8 cellular contexts compared by ENCODE assay signal in the genomic region with DNA sequence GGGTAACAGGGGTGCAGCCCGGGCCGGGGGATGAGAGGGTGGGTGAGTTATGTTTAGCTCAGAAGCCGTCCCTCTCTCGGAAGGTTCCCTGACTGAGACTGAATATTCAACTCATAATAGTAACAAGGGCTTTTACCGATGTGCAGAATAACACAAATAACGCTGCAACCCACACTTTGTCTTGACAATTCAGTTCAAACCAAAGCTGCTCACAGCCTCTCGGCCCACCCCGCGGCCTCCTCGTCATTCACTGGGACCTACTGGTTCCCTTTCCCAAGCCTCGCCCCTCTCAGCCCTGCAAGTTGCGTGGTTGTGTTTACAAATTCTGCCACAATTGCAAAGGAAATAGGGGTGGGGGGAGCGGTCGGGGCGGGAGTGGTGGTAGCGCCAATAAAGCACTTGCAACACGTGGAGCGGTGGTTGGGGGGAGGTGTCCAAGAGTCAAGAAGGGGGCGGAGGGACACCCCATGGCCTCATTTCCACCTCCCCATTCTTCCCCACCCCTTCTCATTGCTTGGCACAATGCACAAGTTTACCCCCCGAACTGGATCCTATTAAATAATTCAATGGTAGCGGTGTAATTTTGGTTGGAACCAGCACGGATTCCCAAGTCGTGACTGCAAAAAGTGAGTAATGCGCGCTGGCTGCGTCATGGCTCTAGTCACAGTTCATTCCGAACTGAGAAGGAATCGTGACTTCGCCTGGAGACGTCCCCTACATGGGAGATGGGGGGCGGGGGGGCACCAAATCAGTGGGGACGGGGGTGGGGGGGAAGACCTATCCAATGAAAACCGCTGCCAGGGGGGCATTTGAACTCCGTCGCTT.
DNase-seq lines count a peak whose midpoint lies in the region; ATAC-seq lines count a peak whose summit lies in the region.

No MANE protein-coding gene starts in this region.

- H3K36me3 Mint-ChIP-seq in activated naive CD8-positive, alpha-beta T cell = peaks cover 2% of the 10 kb centered on the region
- H3K36me3 Mint-ChIP-seq in immature natural killer cell = peaks cover 0 to 6% (median 0%) of the 10 kb centered on the region in 3 donors

- H3K4me1 Mint-ChIP-seq in activated naive CD8-positive, alpha-beta T cell (ENCODE audit: low read depth) = peaks cover 46% of the 10 kb centered on the region
- peaks cover 14 to 17% of the 10 kb centered on the region in 2 donors for H3K4me1 Mint-ChIP-seq in immature natural killer cell

- peaks cover 2% of the 10 kb centered on the region for H3K4me1 ChIP-seq in urinary bladder (ENCODE audit: insufficient read depth)

- H3K4me3 Mint-ChIP-seq in activated naive CD8-positive, alpha-beta T cell = peak overlapping the region; percentile 89
- peak overlapping the region in 3 of 5 donors; percentile 30 to 67 (median 66) for H3K4me3 Mint-ChIP-seq in immature natural killer cell

- peaks cover 60% of the 10 kb centered on the region for H3K27me3 Mint-ChIP-seq in activated naive CD8-positive, alpha-beta T cell
- H3K27me3 Mint-ChIP-seq in immature natural killer cell (ENCODE audit: low read depth in 3 of 3) = peaks cover 27 to 38% (median 35%) of the 10 kb centered on the region in 3 donors

- 2% methylated on average over 35 of the region's 35 CpGs for WGBS in urinary bladder

- H3K4me3 ChIP-seq in urinary bladder (ENCODE audit: low read depth, low read length) = peak overlapping the region; percentile 41

- no peaks in the 10 kb centered on the region for H3K36me3 ChIP-seq in urinary bladder (ENCODE audit: insufficient read depth)

- ATAC-seq in Right ventricle myocardium inferior = no peak
- no peak for ATAC-seq in Right ventricle myocardium superior (ENCODE audit: poor library complexity)
- ATAC-seq in HG02852 (IDR thresholded peaks at IDR 0.05; ENCODE audit: unreplicated experiment) = no peak

- DNase-seq in Right ventricle myocardium inferior (ENCODE audit: missing footprints) (peak; percentile 21), Right ventricle myocardium superior (no peak), immature natural killer cell (no peak)
- DNase-seq in stimulated activated naive CD4-positive, alpha-beta T cell treated with Interleukin-2 at 50 U/mL for 16 hours (lab: John Stamatoyannopoulos, UW) = no peak
- no peak for DNase-seq in stimulated activated naive CD4-positive, alpha-beta T cell (lab: John Stamatoyannopoulos, UW)

- intact Hi-C loops in Right ventricle myocardium inferior (cut with DNase I) (loop anchor here (5.0 kb wide), 2 partner anchors 64 to 274 kb away; no protein-coding TSS in a partner anchor), Right ventricle myocardium superior (cut with DNase I) (loop anchor here (10.0 kb wide), 1 partner anchor 126 kb away; no protein-coding TSS in a partner anchor)

- H3K9me3 Mint-ChIP-seq in activated naive CD8-positive, alpha-beta T cell (ENCODE audit: low read depth) = no peaks in the 10 kb centered on the region
- H3K9me3 Mint-ChIP-seq in immature natural killer cell = peaks cover 0 to 7% (median 3%) of the 10 kb centered on the region in 6 donors

- H3K27ac Mint-ChIP-seq in activated naive CD8-positive, alpha-beta T cell = no peak overlapping the region
- no peak overlapping the region for H3K27ac Mint-ChIP-seq in immature natural killer cell

- no peak overlapping the region for H3K27ac ChIP-seq in urinary bladder (ENCODE audit: low read depth)
